ENCODE assay signal across 1 cellular context in the genomic region with DNA sequence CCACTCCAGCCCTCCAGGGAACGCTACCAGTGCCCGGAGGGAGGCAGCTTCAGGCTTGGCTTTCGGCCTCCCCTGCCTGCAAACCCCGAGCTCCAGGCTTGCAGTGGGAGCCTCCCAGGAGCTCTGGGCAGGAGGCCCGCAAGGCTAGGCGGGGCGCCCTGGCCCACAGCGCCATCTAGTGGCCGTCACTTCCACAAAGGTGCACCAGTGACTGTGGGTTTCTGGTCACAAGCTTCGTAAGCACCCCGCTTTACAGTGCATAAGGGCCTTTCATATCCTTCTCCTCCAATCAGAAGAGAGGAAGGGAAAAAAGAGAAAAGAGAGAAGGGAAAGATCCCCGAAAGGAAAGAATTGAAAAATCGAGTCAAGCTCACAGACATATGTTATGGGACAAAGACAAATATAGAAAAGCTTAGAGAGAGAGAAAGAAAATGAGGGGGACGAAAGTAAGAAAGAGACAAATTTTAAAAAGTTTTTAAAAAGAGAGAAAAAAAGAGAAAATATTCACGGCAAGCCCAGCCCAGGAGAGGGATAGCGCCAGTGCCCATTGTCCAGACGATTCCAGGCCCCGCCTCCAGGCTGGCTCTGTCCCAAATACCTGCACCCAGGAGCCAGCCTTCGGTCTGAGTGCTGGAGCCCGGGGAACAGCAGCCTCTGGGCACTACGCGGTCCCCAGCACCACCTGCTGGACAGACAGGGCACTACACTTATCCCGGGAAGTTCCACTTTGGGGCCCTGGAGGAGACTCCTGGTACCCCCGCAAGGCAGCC.
A peak's percentile ranks its signal among the peaks of the same experiment; 100 is the strongest.
TF ChIP-seq lines count a peak whose summit lies in the region.

No MANE protein-coding gene starts in this region.

TF ChIP-seq in HEK293, 187 proteins besides CTCF, POLR2A, EP300 and RAD21 (continued from another document and continues in another):
- TF ChIP-seq, protein P1, sequence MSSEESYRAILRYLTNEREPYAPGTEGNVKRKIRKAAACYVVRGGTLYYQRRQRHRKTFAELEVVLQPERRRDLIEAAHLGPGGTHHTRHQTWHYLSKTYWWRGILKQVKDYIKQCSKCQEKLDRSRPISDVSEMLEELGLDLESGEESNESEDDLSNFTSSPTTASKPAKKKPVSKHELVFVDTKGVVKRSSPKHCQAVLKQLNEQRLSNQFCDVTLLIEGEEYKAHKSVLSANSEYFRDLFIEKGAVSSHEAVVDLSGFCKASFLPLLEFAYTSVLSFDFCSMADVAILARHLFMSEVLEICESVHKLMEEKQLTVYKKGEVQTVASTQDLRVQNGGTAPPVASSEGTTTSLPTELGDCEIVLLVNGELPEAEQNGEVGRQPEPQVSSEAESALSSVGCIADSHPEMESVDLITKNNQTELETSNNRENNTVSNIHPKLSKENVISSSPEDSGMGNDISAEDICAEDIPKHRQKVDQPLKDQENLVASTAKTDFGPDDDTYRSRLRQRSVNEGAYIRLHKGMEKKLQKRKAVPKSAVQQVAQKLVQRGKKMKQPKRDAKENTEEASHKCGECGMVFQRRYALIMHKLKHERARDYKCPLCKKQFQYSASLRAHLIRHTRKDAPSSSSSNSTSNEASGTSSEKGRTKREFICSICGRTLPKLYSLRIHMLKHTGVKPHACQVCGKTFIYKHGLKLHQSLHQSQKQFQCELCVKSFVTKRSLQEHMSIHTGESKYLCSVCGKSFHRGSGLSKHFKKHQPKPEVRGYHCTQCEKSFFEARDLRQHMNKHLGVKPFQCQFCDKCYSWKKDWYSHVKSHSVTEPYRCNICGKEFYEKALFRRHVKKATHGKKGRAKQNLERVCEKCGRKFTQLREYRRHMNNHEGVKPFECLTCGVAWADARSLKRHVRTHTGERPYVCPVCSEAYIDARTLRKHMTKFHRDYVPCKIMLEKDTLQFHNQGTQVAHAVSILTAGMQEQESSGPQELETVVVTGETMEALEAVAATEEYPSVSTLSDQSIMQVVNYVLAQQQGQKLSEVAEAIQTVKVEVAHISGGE (tag by site-specific recombination; conservative IDR thresholded peaks at IDR 0.05; ENCODE audit: low read depth): 0 out of 2 replicates have a peak, but pooled peaks have one; percentile 27
- TF ChIP-seq, protein P2, sequence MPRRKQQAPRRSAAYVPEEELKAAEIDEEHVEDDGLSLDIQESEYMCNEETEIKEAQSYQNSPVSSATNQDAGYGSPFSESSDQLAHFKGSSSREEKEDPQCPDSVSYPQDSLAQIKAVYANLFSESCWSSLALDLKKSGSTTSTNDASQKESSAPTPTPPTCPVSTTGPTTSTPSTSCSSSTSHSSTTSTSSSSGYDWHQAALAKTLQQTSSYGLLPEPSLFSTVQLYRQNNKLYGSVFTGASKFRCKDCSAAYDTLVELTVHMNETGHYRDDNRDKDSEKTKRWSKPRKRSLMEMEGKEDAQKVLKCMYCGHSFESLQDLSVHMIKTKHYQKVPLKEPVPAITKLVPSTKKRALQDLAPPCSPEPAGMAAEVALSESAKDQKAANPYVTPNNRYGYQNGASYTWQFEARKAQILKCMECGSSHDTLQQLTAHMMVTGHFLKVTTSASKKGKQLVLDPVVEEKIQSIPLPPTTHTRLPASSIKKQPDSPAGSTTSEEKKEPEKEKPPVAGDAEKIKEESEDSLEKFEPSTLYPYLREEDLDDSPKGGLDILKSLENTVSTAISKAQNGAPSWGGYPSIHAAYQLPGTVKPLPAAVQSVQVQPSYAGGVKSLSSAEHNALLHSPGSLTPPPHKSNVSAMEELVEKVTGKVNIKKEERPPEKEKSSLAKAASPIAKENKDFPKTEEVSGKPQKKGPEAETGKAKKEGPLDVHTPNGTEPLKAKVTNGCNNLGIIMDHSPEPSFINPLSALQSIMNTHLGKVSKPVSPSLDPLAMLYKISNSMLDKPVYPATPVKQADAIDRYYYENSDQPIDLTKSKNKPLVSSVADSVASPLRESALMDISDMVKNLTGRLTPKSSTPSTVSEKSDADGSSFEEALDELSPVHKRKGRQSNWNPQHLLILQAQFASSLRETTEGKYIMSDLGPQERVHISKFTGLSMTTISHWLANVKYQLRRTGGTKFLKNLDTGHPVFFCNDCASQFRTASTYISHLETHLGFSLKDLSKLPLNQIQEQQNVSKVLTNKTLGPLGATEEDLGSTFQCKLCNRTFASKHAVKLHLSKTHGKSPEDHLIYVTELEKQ (tag by site-specific recombination; IDR thresholded peaks at IDR 0.05; ENCODE audit: borderline replicate concordance): no peak
- no peak for TF ChIP-seq SCRT1 (tag by site-specific recombination; IDR thresholded peaks at IDR 0.05; ENCODE audit: borderline replicate concordance)
- no peak for TF ChIP-seq ZBTB21 (tag by site-specific recombination; IDR thresholded peaks at IDR 0.05)
- TF ChIP-seq ZNF221 (tag by site-specific recombination; IDR thresholded peaks at IDR 0.05; ENCODE audit: borderline replicate concordance): no peak
- TF ChIP-seq ZNF701 (tag by site-specific recombination; IDR thresholded peaks at IDR 0.05): no peak
- no peak for TF ChIP-seq ZSCAN16 (tag by site-specific recombination; IDR thresholded peaks at IDR 0.05)
- no peak for TF ChIP-seq ZNF510 (tag by site-specific recombination; IDR thresholded peaks at IDR 0.05; ENCODE audit: insufficient replicate concordance)
- TF ChIP-seq ZNF2 (tag by site-specific recombination; IDR thresholded peaks at IDR 0.05): peak; percentile 100
- TF ChIP-seq ZNF560 (tag by site-specific recombination; IDR thresholded peaks at IDR 0.05; ENCODE audit: borderline replicate concordance): no peak
- no peak for TF ChIP-seq ZNF114 (tag by site-specific recombination; IDR thresholded peaks at IDR 0.05)
- TF ChIP-seq, protein P3, sequence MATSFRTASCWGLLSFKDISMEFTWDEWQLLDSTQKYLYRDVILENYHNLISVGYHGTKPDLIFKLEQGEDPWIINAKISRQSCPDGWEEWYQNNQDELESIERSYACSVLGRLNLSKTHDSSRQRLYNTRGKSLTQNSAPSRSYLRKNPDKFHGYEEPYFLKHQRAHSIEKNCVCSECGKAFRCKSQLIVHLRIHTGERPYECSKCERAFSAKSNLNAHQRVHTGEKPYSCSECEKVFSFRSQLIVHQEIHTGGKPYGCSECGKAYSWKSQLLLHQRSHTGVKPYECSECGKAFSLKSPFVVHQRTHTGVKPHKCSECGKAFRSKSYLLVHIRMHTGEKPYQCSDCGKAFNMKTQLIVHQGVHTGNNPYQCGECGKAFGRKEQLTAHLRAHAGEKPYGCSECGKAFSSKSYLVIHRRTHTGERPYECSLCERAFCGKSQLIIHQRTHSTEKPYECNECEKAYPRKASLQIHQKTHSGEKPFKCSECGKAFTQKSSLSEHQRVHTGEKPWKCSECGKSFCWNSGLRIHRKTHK (tag by site-specific recombination; IDR thresholded peaks at IDR 0.05): no peak
- TF ChIP-seq OSR2 (tag by site-specific recombination; IDR thresholded peaks at IDR 0.05): no peak
- TF ChIP-seq, protein P4, sequence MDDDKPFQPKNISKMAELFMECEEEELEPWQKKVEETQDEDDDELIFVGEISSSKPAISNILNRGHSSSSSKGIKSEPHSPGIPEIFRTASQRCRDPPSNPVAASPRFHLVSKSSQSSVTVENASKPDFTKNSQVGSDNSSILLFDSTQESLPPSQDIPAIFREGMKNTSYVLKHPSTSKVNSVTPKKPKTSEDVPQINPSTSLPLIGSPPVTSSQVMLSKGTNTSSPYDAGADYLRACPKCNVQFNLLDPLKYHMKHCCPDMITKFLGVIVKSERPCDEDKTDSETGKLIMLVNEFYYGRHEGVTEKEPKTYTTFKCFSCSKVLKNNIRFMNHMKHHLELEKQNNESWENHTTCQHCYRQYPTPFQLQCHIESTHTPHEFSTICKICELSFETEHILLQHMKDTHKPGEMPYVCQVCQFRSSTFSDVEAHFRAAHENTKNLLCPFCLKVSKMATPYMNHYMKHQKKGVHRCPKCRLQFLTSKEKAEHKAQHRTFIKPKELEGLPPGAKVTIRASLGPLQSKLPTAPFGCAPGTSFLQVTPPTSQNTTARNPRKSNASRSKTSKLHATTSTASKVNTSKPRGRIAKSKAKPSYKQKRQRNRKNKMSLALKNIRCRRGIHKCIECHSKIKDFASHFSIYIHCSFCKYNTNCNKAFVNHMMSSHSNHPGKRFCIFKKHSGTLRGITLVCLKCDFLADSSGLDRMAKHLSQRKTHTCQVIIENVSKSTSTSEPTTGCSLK (tag by site-specific recombination; IDR thresholded peaks at IDR 0.05): no peak
- TF ChIP-seq ZXDB (tag by site-specific recombination; IDR thresholded peaks at IDR 0.05): peak; percentile 59
- TF ChIP-seq ZNF169 (tag by site-specific recombination; IDR thresholded peaks at IDR 0.05): no peak
- TF ChIP-seq, protein P5, sequence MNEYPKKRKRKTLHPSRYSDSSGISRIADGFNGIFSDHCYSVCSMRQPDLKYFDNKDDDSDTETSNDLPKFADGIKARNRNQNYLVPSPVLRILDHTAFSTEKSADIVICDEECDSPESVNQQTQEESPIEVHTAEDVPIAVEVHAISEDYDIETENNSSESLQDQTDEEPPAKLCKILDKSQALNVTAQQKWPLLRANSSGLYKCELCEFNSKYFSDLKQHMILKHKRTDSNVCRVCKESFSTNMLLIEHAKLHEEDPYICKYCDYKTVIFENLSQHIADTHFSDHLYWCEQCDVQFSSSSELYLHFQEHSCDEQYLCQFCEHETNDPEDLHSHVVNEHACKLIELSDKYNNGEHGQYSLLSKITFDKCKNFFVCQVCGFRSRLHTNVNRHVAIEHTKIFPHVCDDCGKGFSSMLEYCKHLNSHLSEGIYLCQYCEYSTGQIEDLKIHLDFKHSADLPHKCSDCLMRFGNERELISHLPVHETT (tag by site-specific recombination; IDR thresholded peaks at IDR 0.05): peak; percentile 71; the same call in 1 of the 2 replicates
- 0 out of 2 replicates have a peak, but pooled peaks have one; percentile 58 for TF ChIP-seq ZBTB7A (tag by site-specific recombination; IDR thresholded peaks at IDR 0.05; ENCODE audit: low read depth)
- TF ChIP-seq SCRT2 (tag by site-specific recombination; IDR thresholded peaks at IDR 0.05): no peak
- TF ChIP-seq KLF7 (tag by site-specific recombination; IDR thresholded peaks at IDR 0.05; ENCODE audit: borderline replicate concordance): 0 out of 2 replicates have a peak, but pooled peaks have one; percentile 27
- TF ChIP-seq ZFHX2 (tag by site-specific recombination; conservative IDR thresholded peaks at IDR 0.05): no peak
- TF ChIP-seq, protein P6, sequence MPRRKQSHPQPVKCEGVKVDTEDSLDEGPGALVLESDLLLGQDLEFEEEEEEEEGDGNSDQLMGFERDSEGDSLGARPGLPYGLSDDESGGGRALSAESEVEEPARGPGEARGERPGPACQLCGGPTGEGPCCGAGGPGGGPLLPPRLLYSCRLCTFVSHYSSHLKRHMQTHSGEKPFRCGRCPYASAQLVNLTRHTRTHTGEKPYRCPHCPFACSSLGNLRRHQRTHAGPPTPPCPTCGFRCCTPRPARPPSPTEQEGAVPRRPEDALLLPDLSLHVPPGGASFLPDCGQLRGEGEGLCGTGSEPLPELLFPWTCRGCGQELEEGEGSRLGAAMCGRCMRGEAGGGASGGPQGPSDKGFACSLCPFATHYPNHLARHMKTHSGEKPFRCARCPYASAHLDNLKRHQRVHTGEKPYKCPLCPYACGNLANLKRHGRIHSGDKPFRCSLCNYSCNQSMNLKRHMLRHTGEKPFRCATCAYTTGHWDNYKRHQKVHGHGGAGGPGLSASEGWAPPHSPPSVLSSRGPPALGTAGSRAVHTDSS (tag by site-specific recombination; IDR thresholded peaks at IDR 0.05): no peak
- TF ChIP-seq ZNF48 (tag by site-specific recombination; IDR thresholded peaks at IDR 0.05): no peak
- no peak for TF ChIP-seq ZNF843 (tag by site-specific recombination; IDR thresholded peaks at IDR 0.05)
- TF ChIP-seq, protein P7, sequence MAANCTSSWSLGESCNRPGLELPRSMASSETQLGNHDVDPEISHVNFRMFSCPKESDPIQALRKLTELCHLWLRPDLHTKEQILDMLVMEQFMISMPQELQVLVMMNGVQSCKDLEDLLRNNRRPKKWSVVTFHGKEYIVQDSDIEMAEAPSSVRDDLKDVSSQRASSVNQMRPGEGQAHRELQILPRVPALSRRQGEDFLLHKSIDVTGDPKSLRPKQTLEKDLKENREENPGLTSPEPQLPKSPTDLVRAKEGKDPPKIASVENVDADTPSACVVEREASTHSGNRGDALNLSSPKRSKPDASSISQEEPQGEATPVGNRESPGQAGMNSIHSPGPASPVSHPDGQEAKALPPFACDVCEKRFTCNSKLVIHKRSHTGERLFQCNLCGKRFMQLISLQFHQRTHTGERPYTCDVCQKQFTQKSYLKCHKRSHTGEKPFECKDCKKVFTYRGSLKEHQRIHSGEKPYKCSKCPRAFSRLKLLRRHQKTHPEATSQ (tag by site-specific recombination; IDR thresholded peaks at IDR 0.05): no peak
- no peak for TF ChIP-seq EGR2 (tag by site-specific recombination; IDR thresholded peaks at IDR 0.05; ENCODE audit: low read depth)
- TF ChIP-seq ZNF548 (tag by site-specific recombination; IDR thresholded peaks at IDR 0.05): no peak
- TF ChIP-seq ZNF350 (tag by site-specific recombination; IDR thresholded peaks at IDR 0.05): no peak
- TF ChIP-seq, protein P8, sequence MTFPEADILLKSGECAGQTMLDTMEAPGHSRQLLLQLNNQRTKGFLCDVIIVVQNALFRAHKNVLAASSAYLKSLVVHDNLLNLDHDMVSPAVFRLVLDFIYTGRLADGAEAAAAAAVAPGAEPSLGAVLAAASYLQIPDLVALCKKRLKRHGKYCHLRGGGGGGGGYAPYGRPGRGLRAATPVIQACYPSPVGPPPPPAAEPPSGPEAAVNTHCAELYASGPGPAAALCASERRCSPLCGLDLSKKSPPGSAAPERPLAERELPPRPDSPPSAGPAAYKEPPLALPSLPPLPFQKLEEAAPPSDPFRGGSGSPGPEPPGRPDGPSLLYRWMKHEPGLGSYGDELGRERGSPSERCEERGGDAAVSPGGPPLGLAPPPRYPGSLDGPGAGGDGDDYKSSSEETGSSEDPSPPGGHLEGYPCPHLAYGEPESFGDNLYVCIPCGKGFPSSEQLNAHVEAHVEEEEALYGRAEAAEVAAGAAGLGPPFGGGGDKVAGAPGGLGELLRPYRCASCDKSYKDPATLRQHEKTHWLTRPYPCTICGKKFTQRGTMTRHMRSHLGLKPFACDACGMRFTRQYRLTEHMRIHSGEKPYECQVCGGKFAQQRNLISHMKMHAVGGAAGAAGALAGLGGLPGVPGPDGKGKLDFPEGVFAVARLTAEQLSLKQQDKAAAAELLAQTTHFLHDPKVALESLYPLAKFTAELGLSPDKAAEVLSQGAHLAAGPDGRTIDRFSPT (tag by site-specific recombination; IDR thresholded peaks at IDR 0.05): 0 out of 2 replicates have a peak, but pooled peaks have one; percentile 46
- no peak for TF ChIP-seq ZNF626 (tag by site-specific recombination; IDR thresholded peaks at IDR 0.05)
- TF ChIP-seq, protein P9, sequence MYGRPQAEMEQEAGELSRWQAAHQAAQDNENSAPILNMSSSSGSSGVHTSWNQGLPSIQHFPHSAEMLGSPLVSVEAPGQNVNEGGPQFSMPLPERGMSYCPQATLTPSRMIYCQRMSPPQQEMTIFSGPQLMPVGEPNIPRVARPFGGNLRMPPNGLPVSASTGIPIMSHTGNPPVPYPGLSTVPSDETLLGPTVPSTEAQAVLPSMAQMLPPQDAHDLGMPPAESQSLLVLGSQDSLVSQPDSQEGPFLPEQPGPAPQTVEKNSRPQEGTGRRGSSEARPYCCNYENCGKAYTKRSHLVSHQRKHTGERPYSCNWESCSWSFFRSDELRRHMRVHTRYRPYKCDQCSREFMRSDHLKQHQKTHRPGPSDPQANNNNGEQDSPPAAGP (tag by site-specific recombination; IDR thresholded peaks at IDR 0.05): no peak; the same call in 1 of the 2 replicates
- peak; percentile 47; the same call in 1 of the 2 replicates for TF ChIP-seq ZNF324 (tag by site-specific recombination; IDR thresholded peaks at IDR 0.05)
- 0 out of 2 replicates have a peak, but pooled peaks have one; percentile 8 for TF ChIP-seq ZNF768 (tag by site-specific recombination; IDR thresholded peaks at IDR 0.05)
- TF ChIP-seq SP7 (tag by site-specific recombination; IDR thresholded peaks at IDR 0.05): peak; percentile 66; the same call in 1 of the 2 replicates
- no peak for TF ChIP-seq ZNF10 (tag by site-specific recombination; IDR thresholded peaks at IDR 0.05)
- TF ChIP-seq ZNF521 (tag by site-specific recombination; IDR thresholded peaks at IDR 0.05): no peak
- peak; percentile 90 for TF ChIP-seq IKZF3 (tag by site-specific recombination; IDR thresholded peaks at IDR 0.05)
- peak; percentile 96 for TF ChIP-seq ZNF654 (tag by site-specific recombination; IDR thresholded peaks at IDR 0.05; ENCODE audit: low read depth)
